8 cellular contexts compared by ENCODE assay signal in genomic region chr1:109151146-109151545, GRCh38. TPM values are rescaled to one million over a fixed set of nuclear protein-coding genes. Genes with fewer than 3 reads are reported as not detected.
A peak's percentile ranks its signal among the peaks of the same experiment; 100 is the strongest.
DNase-seq lines count a peak whose midpoint lies in the region; ATAC-seq and TF ChIP-seq lines count a peak whose summit lies in the region.

No MANE protein-coding gene starts in this region.

- no peak overlapping the region for H3K4me3 Mint-ChIP-seq in stimulated activated effector memory CD8-positive, alpha-beta T cell treated with anti-CD3 and anti-CD28 coated beads, Interleukin-12 subunit alpha, Interleukin-12 subunit beta, amount 100 ng/mL, for 72 hours

- no peak overlapping the region for H3K4me3 ChIP-seq in fibroblast of villous mesenchyme (ENCODE audit: low read depth, low read length)

- ATAC-seq in stimulated activated effector memory CD8-positive, alpha-beta T cell treated with anti-CD3 and anti-CD28 coated beads, Interleukin-12 subunit alpha, Interleukin-12 subunit beta, amount 100 ng/mL, for 72 hours, result no peak
- no peak for ATAC-seq in HG03469 (IDR thresholded peaks at IDR 0.05; ENCODE audit: unreplicated experiment)
- no peak for ATAC-seq in HG03342 (IDR thresholded peaks at IDR 0.05; ENCODE audit: unreplicated experiment)

- no peaks in the 10 kb centered on the region for H3K9me3 Mint-ChIP-seq in stimulated activated effector memory CD8-positive, alpha-beta T cell treated with anti-CD3 and anti-CD28 coated beads, Interleukin-12 subunit alpha, Interleukin-12 subunit beta, amount 100 ng/mL, for 72 hours

- TF ChIP-seq CTCF in fibroblast of villous mesenchyme (IDR thresholded peaks at IDR 0.05; ENCODE audit: insufficient read depth, low read depth, low read length), result no peak

- no peaks in the 10 kb centered on the region for H3K4me1 Mint-ChIP-seq in stimulated activated effector memory CD8-positive, alpha-beta T cell treated with anti-CD3 and anti-CD28 coated beads, Interleukin-12 subunit alpha, Interleukin-12 subunit beta, amount 100 ng/mL, for 72 hours

- peak; percentile 87 for DNase-seq in DMS53 (lab: John Stamatoyannopoulos, UW)
- DNase-seq in RKO (ENCODE audit: low spot score), result peak; percentile 22
- DNase-seq in fibroblast of villous mesenchyme (ENCODE audit: low read depth), result peak; percentile 64
- DNase-seq in nucleus accumbens (lab: John Stamatoyannopoulos, UW), result peak in 47 of 56 donors; percentile 17 to 84 (median 54)
- no peak for DNase-seq in DMS114 treated with DMSO at 0.1 percent for 48 hours (lab: John Stamatoyannopoulos, UW; ENCODE audit: unreplicated experiment)
- no peak for DNase-seq in stimulated activated effector memory CD8-positive, alpha-beta T cell treated with anti-CD3 and anti-CD28 coated beads, Interleukin-12 subunit alpha, Interleukin-12 subunit beta, amount 100 ng/mL, for 72 hours (ENCODE audit: low spot score in 2 of 2)

- H3K36me3 Mint-ChIP-seq in stimulated activated effector memory CD8-positive, alpha-beta T cell treated with anti-CD3 and anti-CD28 coated beads, Interleukin-12 subunit alpha, Interleukin-12 subunit beta, amount 100 ng/mL, for 72 hours, result no peaks in the 10 kb centered on the region

- H3K27ac Mint-ChIP-seq in stimulated activated effector memory CD8-positive, alpha-beta T cell treated with anti-CD3 and anti-CD28 coated beads, Interleukin-12 subunit alpha, Interleukin-12 subunit beta, amount 100 ng/mL, for 72 hours, result no peak overlapping the region

RNA-seq across cellular contexts. Expression of gene ELAPOR1, which starts 37.2 kb away (rescaled TPM):
- 0.43 and 0.64 TPM in 2 replicates for total RNA-seq in fibroblast of villous mesenchyme

Comparison
In these comparisons a context has a peak if more than half of its experiments do, and no peak if none do; other contexts are left out.
1. DNase-seq: peak in DMS53 (single experiment), RKO (single experiment), fibroblast of villous mesenchyme (single experiment) and nucleus accumbens (47 of 56); none in DMS114 treated with DMSO at 0.1 percent for 48 hours (single experiment) and stimulated activated effector memory CD8-positive, alpha-beta T cell treated with anti-CD3 and anti-CD28 coated beads, Interleukin-12 subunit alpha, Interleukin-12 subunit beta, amount 100 ng/mL, for 72 hours (0 of 2).